8 cellular contexts compared by ENCODE assay signal in genomic region chr3:70383360-70383831, GRCh38.
DNase-seq lines count a peak whose midpoint lies in the region; ATAC-seq lines count a peak whose summit lies in the region.
"Had no signal": no experiment of that assay in that cellular context is flagged by ENCODE, and none has a peak within 500 bp of the region (broad histone marks: within the 10 kb centered on the region; RNA-seq: fewer than 3 reads in every experiment).

No MANE protein-coding gene starts in this region.

- no peak overlapping the region for H2BK5ac ChIP-seq in trophoblast cell (ENCODE audit: low read depth, low read length, poor library complexity)

- no peaks in the 10 kb centered on the region for H3K36me3 ChIP-seq in trophoblast cell (ENCODE audit: control insufficient read depth in 1 of 2, insufficient read depth in 2 of 2, low read length in 2 of 2)

- H3K4me2 ChIP-seq in trophoblast cell (ENCODE audit: low read length): no peak overlapping the region

- H3K23ac ChIP-seq in trophoblast cell (ENCODE audit: low read length): no peak overlapping the region

- no CpG with 5 or more reads among the region's 6 CpGs for WGBS in trophoblast cell (ENCODE audit: extremely low coverage, insufficient coverage, insufficient read length)

- no peak overlapping the region for H2BK12ac ChIP-seq in trophoblast cell (ENCODE audit: low read length)

- H3K79me2 ChIP-seq in trophoblast cell (ENCODE audit: control insufficient read depth, insufficient read depth, low read length, poor library complexity): no peaks in the 10 kb centered on the region

- ATAC-seq in GM19025 (IDR thresholded peaks at IDR 0.05; ENCODE audit: low read depth, unreplicated experiment) (peak; percentile 90), GM21737 (IDR thresholded peaks at IDR 0.05; ENCODE audit: unreplicated experiment) (peak; percentile 98), HG03196 (IDR thresholded peaks at IDR 0.05; ENCODE audit: unreplicated experiment) (peak; percentile 97)

- H4K91ac ChIP-seq in trophoblast cell (ENCODE audit: low read depth, low read length): no peak overlapping the region

- no peaks in the 10 kb centered on the region for H3K4me1 ChIP-seq in trophoblast cell (ENCODE audit: control insufficient read depth in 1 of 2, insufficient read depth in 2 of 2, low read length in 2 of 2)

- no peak overlapping the region for H2BK120ac ChIP-seq in trophoblast cell (ENCODE audit: insufficient read depth, low read length, poor library complexity)

- H3K4ac ChIP-seq in trophoblast cell (ENCODE audit: low read depth, low read length): no peak overlapping the region

- H3K27me3 ChIP-seq in trophoblast cell (ENCODE audit: insufficient read depth, low read length): no peaks in the 10 kb centered on the region

- no peak overlapping the region for H3K27ac ChIP-seq in trophoblast cell (ENCODE audit: low read depth, low read length)

- no peaks in the 10 kb centered on the region for H3K79me1 ChIP-seq in trophoblast cell (ENCODE audit: low read length)

- no peak overlapping the region for H4K8ac ChIP-seq in trophoblast cell (ENCODE audit: low read depth, low read length)

- H2AK5ac ChIP-seq in trophoblast cell (ENCODE audit: low read length): no peak overlapping the region

- H2AFZ ChIP-seq in trophoblast cell (ENCODE audit: insufficient read depth, low read length, poor library complexity): no peak overlapping the region

- H3K4me3 ChIP-seq in trophoblast cell (ENCODE audit: low read depth, low read length): no peak overlapping the region

- no peak overlapping the region for H3K9ac ChIP-seq in trophoblast cell (ENCODE audit: low read length)

- DNase-seq in trophoblast cell: peak; percentile 7 to 58
- no peak for DNase-seq in activated naive CD4-positive, alpha-beta T cell (lab: John Stamatoyannopoulos, UW)
- DNase-seq in kidney tubule cell (ENCODE audit: low spot score): no peak
- DNase-seq in DMS153 treated with DMSO at 0.1 percent for 48 hours (lab: John Stamatoyannopoulos, UW; ENCODE audit: unreplicated experiment): no peak
- DNase-seq: H7 had no signal

- H3K14ac ChIP-seq in trophoblast cell (ENCODE audit: low read length): no peak overlapping the region

- no peak overlapping the region for H3K18ac ChIP-seq in trophoblast cell (ENCODE audit: low read length)

- no peaks in the 10 kb centered on the region for H3K9me3 ChIP-seq in trophoblast cell (ENCODE audit: insufficient read depth, low read depth, low read length)

- H4K12ac ChIP-seq in trophoblast cell (ENCODE audit: low read depth, low read length): no peak overlapping the region

Comparison
In these comparisons a context has a peak if more than half of its experiments do, and no peak if none do; other contexts are left out.
1. DNase-seq: peak in trophoblast cell (2 of 2); none in activated naive CD4-positive, alpha-beta T cell (0 of 4), kidney tubule cell (single experiment) and DMS153 treated with DMSO at 0.1 percent for 48 hours (single experiment).
2. Peak in every context shown above with its lines, with median percentiles within 50 percentile points of each other: ATAC-seq.